ENCODE assay signal across 7 cellular contexts in the genomic region with DNA sequence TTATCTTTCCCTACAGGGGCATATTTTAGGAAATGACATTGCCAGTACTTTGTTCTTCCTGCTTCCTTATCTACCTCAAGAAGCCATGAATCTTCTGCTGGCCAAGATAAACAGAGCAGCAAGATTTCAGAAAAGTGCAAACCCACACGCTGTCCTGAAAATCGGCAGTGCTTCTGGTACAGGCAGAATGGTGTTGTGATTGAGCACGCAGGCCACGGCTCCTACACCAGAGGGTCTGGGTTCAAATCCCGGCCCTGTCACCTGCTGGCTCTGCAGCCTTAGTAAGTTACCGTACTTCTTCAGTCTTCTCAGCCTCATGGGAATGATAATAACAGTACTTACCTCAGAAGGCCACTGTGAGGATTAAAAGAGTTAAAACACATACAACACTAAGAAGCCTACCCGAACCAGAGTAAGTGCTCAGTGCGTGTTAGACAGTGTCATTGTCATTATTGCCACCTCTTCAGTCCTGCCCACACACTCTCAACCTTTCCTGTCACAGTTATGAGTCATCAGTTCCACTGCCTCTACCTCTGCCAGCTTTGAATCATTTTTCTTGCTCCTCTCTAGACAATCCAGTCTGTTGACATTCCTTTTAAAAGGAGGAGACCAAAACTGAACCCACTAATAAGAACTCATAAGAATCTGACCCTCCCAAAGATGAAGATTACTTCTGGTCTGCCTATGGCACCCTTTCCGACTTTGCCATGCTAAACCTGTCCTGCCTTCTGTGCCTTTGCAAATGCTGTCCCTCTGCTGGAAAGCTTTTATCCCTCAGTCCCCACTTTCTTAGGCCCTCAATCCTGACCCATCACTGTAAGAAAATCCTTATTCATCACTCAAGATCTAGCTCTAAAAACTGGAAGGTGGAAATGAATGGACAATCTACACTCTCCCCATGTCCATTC. TPM values are rescaled to one million over a fixed set of nuclear protein-coding genes. Genes with fewer than 3 reads are reported as not detected.
A peak's percentile ranks its signal among the peaks of the same experiment; 100 is the strongest.
DNase-seq lines count a peak whose midpoint lies in the region; ATAC-seq, FAIRE-seq and TF ChIP-seq lines count a peak whose summit lies in the region.

No MANE protein-coding gene starts in this region.

- H3K36me3 Mint-ChIP-seq in astrocyte (ENCODE audit: low read depth, unreplicated experiment) = peaks cover 2% of the 10 kb centered on the region

- H4K8ac ChIP-seq in mesenchymal stem cell (ENCODE audit: low read length) = no peak overlapping the region

- ATAC-seq in GM18870 (IDR thresholded peaks at IDR 0.05; ENCODE audit: unreplicated experiment) (peak; percentile 87), HG03060 (IDR thresholded peaks at IDR 0.05; ENCODE audit: low read depth, unreplicated experiment) (peak; percentile 56)

- H3K4me2 ChIP-seq in astrocyte (ENCODE audit: low read length) (no peak overlapping the region), mesenchymal stem cell (ENCODE audit: low read length, poor library complexity, severe bottlenecking) (no peak overlapping the region)

- FAIRE-seq in astrocyte (lab: Jason Lieb, UNC) = no peak

- no peak overlapping the region for H2AK5ac ChIP-seq in mesenchymal stem cell (ENCODE audit: low read length, severe bottlenecking)

- no peaks in the 10 kb centered on the region for H4K20me1 ChIP-seq in astrocyte (ENCODE audit: insufficient read depth, low read length)

- H3K4me3 ChIP-seq in astrocyte (ENCODE audit: insufficient read depth, low read depth, low read length) (no peak overlapping the region), mesenchymal stem cell (ENCODE audit: insufficient read depth in 1 of 2, low read depth in 1 of 2, low read length in 2 of 2) (no peak overlapping the region), urinary bladder (ENCODE audit: low read depth, low read length) (no peak overlapping the region)

- DNase-seq in SIG-M5 (lab: John Stamatoyannopoulos, UW) (peak; percentile 15), astrocyte (ENCODE audit: low read depth) (peak; percentile 45), mesenchymal stem cell (peak; percentile 10), hepatic stellate cell (ENCODE audit: low spot score) (no peak)

- H3K4me1 Mint-ChIP-seq in astrocyte (ENCODE audit: low read depth, unreplicated experiment) = peaks cover 10% of the 10 kb centered on the region

- H2BK12ac ChIP-seq in mesenchymal stem cell (ENCODE audit: low read length in 2 of 2) = no peak overlapping the region

- H3K9me3 ChIP-seq in astrocyte (ENCODE audit: insufficient read depth, low read depth, low read length) = no peaks in the 10 kb centered on the region
- H3K9me3 ChIP-seq in mesenchymal stem cell (ENCODE audit: control insufficient read depth, low read length) = no peaks in the 10 kb centered on the region

- no peak overlapping the region for H3K23ac ChIP-seq in mesenchymal stem cell (ENCODE audit: low read length in 2 of 2)

- peak overlapping the region; percentile 13 for H3K27ac Mint-ChIP-seq in astrocyte (ENCODE audit: unreplicated experiment)

- no peak overlapping the region for H2BK120ac ChIP-seq in mesenchymal stem cell (ENCODE audit: low read depth, low read length)

- H4K91ac ChIP-seq in mesenchymal stem cell (ENCODE audit: low read length) = no peak overlapping the region

- H2AFZ ChIP-seq in astrocyte (ENCODE audit: low read depth, low read length) (no peak overlapping the region), mesenchymal stem cell (ENCODE audit: low read depth, low read length) (no peak overlapping the region)

- H3K79me1 ChIP-seq in mesenchymal stem cell (replicated peaks; ENCODE audit: low read length, poor library complexity, severe bottlenecking) = no peaks in the 10 kb centered on the region

- H3K9ac ChIP-seq in astrocyte (ENCODE audit: low read length) (no peak overlapping the region), mesenchymal stem cell (ENCODE audit: low read length) (no peak overlapping the region)

- H3K27ac ChIP-seq in astrocyte (ENCODE audit: low read depth, low read length) = no peak overlapping the region
- H3K27ac ChIP-seq in mesenchymal stem cell (ENCODE audit: low read length, poor library complexity, severe bottlenecking) = no peak overlapping the region
- peak overlapping the region; percentile 73 for H3K27ac ChIP-seq in urinary bladder (ENCODE audit: low read depth)

- H3K27me3 ChIP-seq in astrocyte (ENCODE audit: insufficient read depth, low read length) = peaks cover 18% of the 10 kb centered on the region
- H3K27me3 ChIP-seq in mesenchymal stem cell (ENCODE audit: control insufficient read depth in 1 of 2, insufficient read depth in 1 of 2, low read length in 2 of 2) = peaks cover 22 to 35% of the 10 kb centered on the region in 2 experiments

- no peaks in the 10 kb centered on the region for H3K9me3 Mint-ChIP-seq in astrocyte (ENCODE audit: unreplicated experiment)

- TF ChIP-seq CTCF in astrocyte (IDR thresholded peaks at IDR 0.05; ENCODE audit: insufficient read depth, low read depth, low read length) = no peak

- no peak overlapping the region for H2BK5ac ChIP-seq in mesenchymal stem cell (ENCODE audit: low read depth, low read length, poor library complexity, severe bottlenecking)

- H3K79me2 ChIP-seq in astrocyte (ENCODE audit: insufficient read depth, low read length) = no peaks in the 10 kb centered on the region

- no peak overlapping the region for H2BK15ac ChIP-seq in mesenchymal stem cell (ENCODE audit: low read depth, poor library complexity, severe bottlenecking)

- WGBS in mesenchymal stem cell = 80% methylated on average over 9 of the region's 9 CpGs
- 58% methylated on average over 9 of the region's 9 CpGs for WGBS in urinary bladder

- H3K18ac ChIP-seq in mesenchymal stem cell (ENCODE audit: low read depth in 1 of 2, low read length in 2 of 2) = no peak overlapping the region

- H3K4me3 Mint-ChIP-seq in astrocyte (ENCODE audit: unreplicated experiment) = no peak overlapping the region

- H3K36me3 ChIP-seq in astrocyte (ENCODE audit: insufficient read depth, low read length) (no peaks in the 10 kb centered on the region), mesenchymal stem cell (ENCODE audit: control insufficient read depth in 1 of 2, insufficient read depth in 2 of 2, low read depth in 1 of 2, low read length in 2 of 2) (no peaks in the 10 kb centered on the region), urinary bladder (ENCODE audit: insufficient read depth) (no peaks in the 10 kb centered on the region)

- no peak overlapping the region for H3K14ac ChIP-seq in mesenchymal stem cell (ENCODE audit: low read length in 2 of 2)

- H3K4me1 ChIP-seq in astrocyte (ENCODE audit: insufficient read depth, low read length) (no peaks in the 10 kb centered on the region), mesenchymal stem cell (ENCODE audit: control insufficient read depth, insufficient read depth, low read depth, low read length) (no peaks in the 10 kb centered on the region), urinary bladder (ENCODE audit: insufficient read depth) (peaks cover 1% of the 10 kb centered on the region)

- no peaks in the 10 kb centered on the region for H3K27me3 Mint-ChIP-seq in astrocyte (ENCODE audit: low read depth, unreplicated experiment)

- H3K4ac ChIP-seq in mesenchymal stem cell (ENCODE audit: low read depth in 1 of 2, low read length in 2 of 2) = no peak overlapping the region

RNA-seq across cellular contexts. Expression of gene MPZL3, which starts 10.7 kb away (rescaled TPM):
- 8.2 and 8.5 TPM in 2 replicates for total RNA-seq in astrocyte
- polyA plus RNA-seq in mesenchymal stem cell (2013, experiment 1 of 2) = 0.15 TPM
- 0.11 TPM for polyA plus RNA-seq in mesenchymal stem cell (2013, experiment 2 of 2)
- total RNA-seq in urinary bladder = 4.7 TPM
- 1.4 TPM for polyA plus RNA-seq in urinary bladder

RNA-seq across cellular contexts. Expression of gene JAML, which starts 16.6 kb away (rescaled TPM):
- total RNA-seq in astrocyte = not detected in 2 replicates
- not detected for polyA plus RNA-seq in mesenchymal stem cell (2013, experiment 1 of 2)
- not detected for polyA plus RNA-seq in mesenchymal stem cell (2013, experiment 2 of 2)
- total RNA-seq in urinary bladder = 6.5 TPM
- 6.0 TPM for polyA plus RNA-seq in urinary bladder

RNA-seq across cellular contexts. Expression of gene MPZL2, which starts 22.7 kb away (rescaled TPM):
- 0.50 and 0.95 TPM in 2 replicates for total RNA-seq in astrocyte
- polyA plus RNA-seq in mesenchymal stem cell (2013, experiment 1 of 2) = not detected
- 0.03 TPM for polyA plus RNA-seq in mesenchymal stem cell (2013, experiment 2 of 2)
- 62.8 TPM for total RNA-seq in urinary bladder
- polyA plus RNA-seq in urinary bladder = 44.2 TPM

Comparison
In these comparisons a context has a peak if more than half of its experiments do, and no peak if none do; other contexts are left out.
1. RNA of gene MPZL2, which starts 22.7 kb away (total RNA-seq): 62.8 TPM in urinary bladder (single experiment); 0.50 to 0.95 TPM in astrocyte; every median in the first group is over 10 times any median in the second.